In the genomic region with DNA sequence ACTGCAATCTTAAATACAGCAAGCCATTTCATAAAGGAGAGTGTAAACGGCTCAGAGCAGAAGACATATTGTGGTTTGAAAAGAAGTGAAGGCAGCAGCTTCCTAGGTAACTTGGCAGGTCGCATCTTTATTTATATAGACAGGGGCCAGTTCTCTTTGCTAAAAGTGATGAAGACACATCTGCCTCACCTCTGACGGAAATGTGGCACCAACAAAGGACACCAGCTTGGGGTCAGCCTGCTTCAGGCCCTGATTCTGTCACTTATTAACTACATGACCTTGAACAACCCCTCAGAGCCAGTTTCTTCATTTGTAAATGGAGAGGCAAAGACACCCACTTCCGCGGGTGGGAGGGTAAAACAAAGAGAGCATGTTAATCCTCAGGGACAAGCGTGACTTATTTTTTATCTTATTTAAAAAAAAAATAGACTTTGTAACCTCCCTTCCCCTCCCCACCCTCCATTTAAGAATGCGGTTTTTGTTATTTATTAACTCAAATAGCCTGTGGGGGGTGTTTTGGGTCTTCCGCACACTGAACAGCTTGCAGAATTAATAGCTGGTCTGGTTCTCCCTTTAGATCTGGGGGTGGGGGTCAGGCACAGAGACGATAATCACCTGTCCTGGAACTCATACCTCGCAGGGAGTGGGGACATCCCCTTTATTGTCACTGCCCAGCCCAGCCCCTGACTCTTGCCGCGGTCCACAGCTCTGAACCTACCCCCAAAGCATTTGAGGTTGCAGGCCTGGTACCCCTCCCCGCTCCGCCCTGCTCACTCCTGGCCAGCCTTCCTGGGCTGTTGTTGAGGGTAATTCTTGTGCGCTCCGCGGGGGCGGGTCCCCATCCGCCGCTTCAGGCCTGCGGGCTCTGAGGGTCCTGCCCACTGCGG, we compare ENCODE assay signal across 16 cellular contexts.
DNase-seq lines count a peak whose midpoint lies in the region; ATAC-seq, FAIRE-seq and TF ChIP-seq lines count a peak whose summit lies in the region.
"Had no signal": no experiment of that assay in that cellular context is flagged by ENCODE, and none has a peak within 500 bp of the region (broad histone marks: within the 10 kb centered on the region; RNA-seq: fewer than 3 reads in every experiment).

No MANE protein-coding gene starts in this region.

- H4K20me1 ChIP-seq in HepG2 (ENCODE audit: insufficient read depth, low read length): no peaks in the 10 kb centered on the region
- H4K20me1 ChIP-seq in MM.1S (ENCODE audit: insufficient read depth, low read length): no peaks in the 10 kb centered on the region

- no peak overlapping the region for H2AFZ ChIP-seq in HepG2 (ENCODE audit: low read length)
- H2AFZ ChIP-seq in MM.1S (ENCODE audit: low read length): no peak overlapping the region

- no peaks in the 10 kb centered on the region for H3K36me3 ChIP-seq in HepG2 (replicated peaks in 1 of 2; ENCODE audit: control insufficient read depth in 1 of 2, insufficient read depth in 2 of 2, low read length in 2 of 2)
- no peaks in the 10 kb centered on the region for H3K36me3 ChIP-seq in thoracic aorta
- H3K36me3 ChIP-seq in suprapubic skin: no peaks in the 10 kb centered on the region
- no peaks in the 10 kb centered on the region for H3K36me3 ChIP-seq in MM.1S (replicated peaks; ENCODE audit: insufficient read depth, low read length)
- H3K36me3 ChIP-seq: esophagus squamous epithelium had no signal

- TF ChIP-seq EP300 in HepG2 (IDR thresholded peaks at IDR 0.05; ENCODE audit: low read depth in 2 of 2, low read length in 2 of 2) (peak; percentile 87 to 100), HepG2 (CRISPR knock-in tag; IDR thresholded peaks at IDR 0.05; ENCODE audit: borderline replicate concordance) (peak; percentile 97), suprapubic skin (IDR thresholded peaks at IDR 0.05) (no peak)

- H3K4me3 ChIP-seq in dorsolateral prefrontal cortex (peak overlapping the region in 53 of 59 donors; percentile 0 to 64 (median 50)), HepG2 (replicated peaks in 1 of 3; ENCODE audit: insufficient read depth in 1 of 3, low read depth in 2 of 3, low read length in 3 of 3) (peak overlapping the region; percentile 11 to 65 (median 30); a peak in 4 of 6 replicates), thoracic aorta (peak overlapping the region; percentile 62), suprapubic skin (no peak overlapping the region), MM.1S (ENCODE audit: low read length) (no peak overlapping the region)

- no peaks in the 10 kb centered on the region; the same call in 1 of the 2 replicates for H3K27me3 Mint-ChIP-seq in HFFc6 (ENCODE audit: insufficient read depth)

- peak; percentile 97 for FAIRE-seq in HepG2 (lab: Jason Lieb, UNC)

- CTCF ChIA-PET in HepG2 (lab: Yijun Ruan, JAX; ENCODE audit: low intra/inter-chr PET ratio, low total read pairs): no interaction called here

- H3K9me3 Mint-ChIP-seq in HFFc6: no peaks in the 10 kb centered on the region
- H3K9me3 Mint-ChIP-seq: activated naive CD8-positive, alpha-beta T cell treated with anti-CD3 and anti-CD28 coated beads for 36 hours; natural killer cell treated with Interleukin-12 subunit alpha and Interleukin-12 subunit beta and Interleukin-15 and Interleukin-18, amount 100 ng/mL, for 72 hours had no signal

- peak; percentile 71 for TF ChIP-seq RAD21 in HepG2 (CRISPR knock-in tag; IDR thresholded peaks at IDR 0.05)

- in situ Hi-C loops in HepG2 (cut with HindIII; ENCODE audit: extremely low pct_ligation_motif_present, low pct_unique_long_range_greater_than_20kb): loop anchor here (5.0 kb wide), 3 partner anchors 43 to 137 kb away; a partner anchor contains a TSS

- BruUV-seq in HepG2 (replicated peaks; lab: Mats Ljungman, UMichigan): no TSS peak

- no peaks in the 10 kb centered on the region for H3F3A ChIP-seq in MM.1S (ENCODE audit: insufficient read depth, low read length)

- H3K4me2 ChIP-seq in HepG2 (ENCODE audit: low read depth, low read length) (peak overlapping the region; percentile 86), MM.1S (ENCODE audit: low read depth, low read length) (no peak overlapping the region)

- peak overlapping the region; percentile 25 for H3K4me3 Mint-ChIP-seq in HFFc6
- H3K4me3 Mint-ChIP-seq: activated naive CD8-positive, alpha-beta T cell treated with anti-CD3 and anti-CD28 coated beads for 36 hours; natural killer cell treated with Interleukin-12 subunit alpha and Interleukin-12 subunit beta and Interleukin-15 and Interleukin-18, amount 100 ng/mL, for 72 hours had no signal

- TF ChIP-seq CTCF in HFFc6 (IDR thresholded peaks at IDR 0.05) (no peak), dorsolateral prefrontal cortex (IDR thresholded peaks at IDR 0.05 in 54 of 56, conservative IDR thresholded peaks at IDR 0.05 in 2 of 56; ENCODE audit: low read depth in 1 of 56, partially characterized antibody in 56 of 56) (no peak), HepG2 (CRISPR knock-in tag; IDR thresholded peaks at IDR 0.05) (peak; percentile 13; the same call in 1 of the 2 replicates), thoracic aorta (IDR thresholded peaks at IDR 0.05) (no peak), suprapubic skin (IDR thresholded peaks at IDR 0.05) (no peak), MM.1S (IDR thresholded peaks at IDR 0.05; ENCODE audit: low read length) (no peak)

- 2% methylated on average over 19 of the region's 22 CpGs for WGBS in HepG2 (ENCODE audit: low lambda C conversion rate)
- WGBS in suprapubic skin: 69% methylated on average over 22 of the region's 22 CpGs

- no peaks in the 10 kb centered on the region for H3K79me2 ChIP-seq in HepG2 (ENCODE audit: insufficient read depth, low read length)
- no peaks in the 10 kb centered on the region for H3K79me2 ChIP-seq in MM.1S (ENCODE audit: low read length)

- DNase-seq in HFFc6 (no peak), dorsolateral prefrontal cortex (no peak), HepG2 (ENCODE audit: low spot score) (peak; percentile 100), thoracic aorta (ENCODE audit: low spot score) (no peak), suprapubic skin (ENCODE audit: low spot score in 2 of 2) (no peak), A172 (ENCODE audit: low spot score) (no peak), MM.1S (no peak)
- DNase-seq: CD4-positive, alpha-beta memory T cell; cerebellar nuclear complex; esophagus squamous epithelium; Karpas-422; NCI-H2029 treated with DMSO at 0.1 percent for 48 hours; SIG-M5 had no signal

- H3K4me1 ChIP-seq in HepG2 (ENCODE audit: insufficient read depth, low read length) (peaks cover 95% of the 10 kb centered on the region), thoracic aorta (ENCODE audit: control insufficient read depth in 1 of 2, low read depth in 2 of 2) (peaks cover 6 to 8% of the 10 kb centered on the region in 2 donors), suprapubic skin (peaks cover 13% of the 10 kb centered on the region), MM.1S (ENCODE audit: low read length) (no peaks in the 10 kb centered on the region)

- ATAC-seq in HepG2 (peak; percentile 90), thoracic aorta (ENCODE audit: insufficient number of reproducible peaks, low FRiP score, low read depth) (no peak), GM21390 (IDR thresholded peaks at IDR 0.05; ENCODE audit: unreplicated experiment) (no peak)

- peak overlapping the region; percentile 88 for H3K9ac ChIP-seq in HepG2 (ENCODE audit: insufficient read depth, low read depth, low read length)
- H3K9ac ChIP-seq in MM.1S (ENCODE audit: low read length): no peak overlapping the region

- H3K36me3 Mint-ChIP-seq in HFFc6 (ENCODE audit: low read depth): no peaks in the 10 kb centered on the region
- H3K36me3 Mint-ChIP-seq: activated naive CD8-positive, alpha-beta T cell treated with anti-CD3 and anti-CD28 coated beads for 36 hours; CD4-positive, alpha-beta memory T cell; natural killer cell treated with Interleukin-12 subunit alpha and Interleukin-12 subunit beta and Interleukin-15 and Interleukin-18, amount 100 ng/mL, for 72 hours had no signal

- H3K27ac ChIP-seq in dorsolateral prefrontal cortex (no peak overlapping the region), HepG2 (ENCODE audit: extremely low read length, insufficient read depth, low read length) (peak overlapping the region; percentile 97), thoracic aorta (no peak overlapping the region), suprapubic skin (no peak overlapping the region), MM.1S (ENCODE audit: low read length) (no peak overlapping the region)
- H3K27ac ChIP-seq: esophagus squamous epithelium had no signal

- intact Hi-C loops in dorsolateral prefrontal cortex (cut with DNase I) (no loop called here), HepG2 (cut with micrococcal nuclease; ENCODE audit: unreplicated experiment) (loop anchor here (1.0 to 2.0 kb wide), 7 partner anchors 8 to 205 kb away; a partner anchor contains a TSS)

- H3K27ac Mint-ChIP-seq in HFFc6: peak overlapping the region; percentile 10; the same call in 1 of the 2 replicates
- H3K27ac Mint-ChIP-seq: activated naive CD8-positive, alpha-beta T cell treated with anti-CD3 and anti-CD28 coated beads for 36 hours; CD4-positive, alpha-beta memory T cell; natural killer cell treated with Interleukin-12 subunit alpha and Interleukin-12 subunit beta and Interleukin-15 and Interleukin-18, amount 100 ng/mL, for 72 hours had no signal

- H3K9me2 ChIP-seq in MM.1S (replicated peaks; ENCODE audit: insufficient read depth, low read length): no peaks in the 10 kb centered on the region

- POLR2A ChIA-PET in HepG2 (lab: Yijun Ruan, JAX): interaction anchor here (0.6 to 2.7 kb wide), 45 partner anchors 9 to 623 kb away, joined by 3 to 203 read pairs (median 6); a partner anchor contains a TSS

- no peaks in the 10 kb centered on the region for H3K9me3 ChIP-seq in HepG2 (ENCODE audit: low read length)
- no peaks in the 10 kb centered on the region for H3K9me3 ChIP-seq in thoracic aorta
- H3K9me3 ChIP-seq in suprapubic skin: no peaks in the 10 kb centered on the region
- H3K9me3 ChIP-seq in MM.1S (replicated peaks; ENCODE audit: insufficient read depth, low read length): no peaks in the 10 kb centered on the region
- H3K9me3 ChIP-seq: esophagus squamous epithelium had no signal

- TF ChIP-seq POLR2A in HepG2 (IDR thresholded peaks at IDR 0.05; ENCODE audit: insufficient read depth in 1 of 2, low read depth in 2 of 2, low read length in 2 of 2): peak; percentile 62 to 84; a peak in 3 of 4 replicates
- no peak for TF ChIP-seq POLR2A in suprapubic skin (IDR thresholded peaks at IDR 0.05)

- H3K4me1 Mint-ChIP-seq in HFFc6 (ENCODE audit: low read depth): peaks cover 45% of the 10 kb centered on the region
- H3K4me1 Mint-ChIP-seq: activated naive CD8-positive, alpha-beta T cell treated with anti-CD3 and anti-CD28 coated beads for 36 hours had no signal

- peaks cover 0 to 21% (median 0%) of the 10 kb centered on the region in 45 donors for H3K27me3 ChIP-seq in dorsolateral prefrontal cortex
- H3K27me3 ChIP-seq in HepG2 (ENCODE audit: control insufficient read depth in 1 of 2, insufficient read depth in 2 of 2, low read length in 2 of 2): no peaks in the 10 kb centered on the region
- H3K27me3 ChIP-seq in thoracic aorta (replicated peaks; ENCODE audit: insufficient read depth): no peaks in the 10 kb centered on the region
- H3K27me3 ChIP-seq in suprapubic skin: peaks cover 10% of the 10 kb centered on the region
- no peaks in the 10 kb centered on the region for H3K27me3 ChIP-seq in MM.1S (replicated peaks; ENCODE audit: insufficient read depth, low read length)

Comparison
In these comparisons a context has a peak if more than half of its experiments do, and no peak if none do; other contexts are left out.
1. H3K4me3 ChIP-seq: peak in dorsolateral prefrontal cortex (53 of 59), HepG2 (3 of 3) and thoracic aorta (single experiment); none in suprapubic skin (single experiment) and MM.1S (single experiment).
2. POLR2A ChIP-seq: peak in HepG2 (2 of 2); none in suprapubic skin (0 of 2).